In the genomic region with DNA sequence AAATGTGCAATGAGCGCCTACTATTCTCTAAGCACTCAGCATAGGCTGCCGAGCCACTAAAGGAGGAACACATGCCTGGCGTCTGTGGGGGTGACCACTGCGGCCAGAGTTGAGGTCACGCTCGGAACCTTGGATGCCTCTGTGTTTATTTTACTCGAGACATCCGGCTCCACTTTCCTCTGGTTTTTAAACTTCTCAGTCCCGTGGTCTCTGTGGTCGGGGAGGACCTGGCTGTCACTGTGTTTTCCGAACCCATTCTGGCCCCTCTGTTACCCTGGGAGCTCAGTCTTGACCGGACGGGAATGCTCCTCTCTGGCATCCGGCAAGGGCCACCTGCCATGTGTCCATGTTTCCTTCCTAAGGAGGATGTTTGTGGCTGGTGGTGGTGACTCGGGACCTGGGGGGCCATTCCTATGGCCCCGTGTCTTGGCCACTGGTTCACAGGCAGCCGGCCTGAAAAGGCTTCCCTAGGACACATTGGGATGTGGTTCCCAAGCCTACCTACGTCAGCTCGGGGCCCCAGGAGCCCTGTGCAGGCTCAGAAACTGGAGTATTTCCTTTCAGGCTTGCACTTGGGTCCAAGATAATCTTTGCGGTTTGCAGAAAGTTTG, we compare ENCODE assay signal across 17 cellular contexts. TPM values are rescaled to one million over a fixed set of nuclear protein-coding genes. Genes with fewer than 3 reads are reported as not detected.
DNase-seq lines count a peak whose midpoint lies in the region; ATAC-seq and TF ChIP-seq lines count a peak whose summit lies in the region.
"Had no signal": no experiment of that assay in that cellular context is flagged by ENCODE, and none has a peak within 500 bp of the region (broad histone marks: within the 10 kb centered on the region; RNA-seq: fewer than 3 reads in every experiment).

No MANE protein-coding gene starts in this region.

- H3K27me3 ChIP-seq in osteoblast (ENCODE audit: insufficient read depth, low read length) (no peaks in the 10 kb centered on the region), breast epithelium (no peaks in the 10 kb centered on the region)
- H3K27me3 ChIP-seq: adrenal gland had no signal

- H3K9me3 ChIP-seq in osteoblast (ENCODE audit: low read depth, low read length), result peaks cover 9% of the 10 kb centered on the region
- peaks cover 13 to 19% of the 10 kb centered on the region in 2 donors for H3K9me3 ChIP-seq in breast epithelium
- H3K9me3 ChIP-seq: adrenal gland had no signal

- H2AFZ ChIP-seq in osteoblast (ENCODE audit: low read length), result peak overlapping the region; percentile 33

- H3K4me3 ChIP-seq in AG09309 (ENCODE audit: control insufficient read depth, low read depth, low read length) (no peak overlapping the region), fibroblast of pulmonary artery (replicated peaks; ENCODE audit: low read depth, low read length) (no peak overlapping the region), osteoblast (ENCODE audit: insufficient read depth, low read length) (peak overlapping the region; percentile 31), breast epithelium (no peak overlapping the region)
- H3K4me3 ChIP-seq: adrenal gland had no signal

- no peak for TF ChIP-seq POLR2A in breast epithelium (IDR thresholded peaks at IDR 0.05)

- peaks cover 33% of the 10 kb centered on the region for H3K4me1 ChIP-seq in osteoblast (ENCODE audit: insufficient read depth, low read length)
- no peaks in the 10 kb centered on the region for H3K4me1 ChIP-seq in breast epithelium
- H3K4me1 ChIP-seq: adrenal gland had no signal

- peak overlapping the region; percentile 99 for H3K27ac ChIP-seq in osteoblast (ENCODE audit: low read depth, low read length)
- no peak overlapping the region for H3K27ac ChIP-seq in breast epithelium
- H3K27ac ChIP-seq: adrenal gland had no signal

- no peaks in the 10 kb centered on the region for H4K20me1 ChIP-seq in osteoblast (ENCODE audit: insufficient read depth, low read length)

- H3K4me2 ChIP-seq in osteoblast (ENCODE audit: insufficient read depth, low read length), result peak overlapping the region; percentile 49

- DNase-seq in AG09309 (ENCODE audit: low read depth), result peak; percentile 44
- DNase-seq in MV-4-11 (lab: John Stamatoyannopoulos, UW), result peak; percentile 83
- peak; percentile 18 for DNase-seq in fibroblast of pulmonary artery (ENCODE audit: low read depth)
- peak; percentile 96 for DNase-seq in osteoblast (ENCODE audit: insufficient read length, low spot score, missing footprints)
- no peak for DNase-seq in NCI-H748 (lab: John Stamatoyannopoulos, UW; ENCODE audit: unreplicated experiment)
- no peak for DNase-seq in breast epithelium (ENCODE audit: low spot score in 2 of 2)
- no peak for DNase-seq in activated T-cell treated with anti-CD3 and anti-CD28 coated beads for 4 hours
- DNase-seq: activated T-cell treated with anti-CD3 and anti-CD28 coated beads, Interleukin-2, amount 50 U/mL, for 1 hour; AML-193; DMS79; NCI-H187; NK-92 treated with Interleukin-12 subunit alpha and Interleukin-12 subunit beta, amount 100 ng/mL, for 24 hours; stimulated activated CD4-positive, alpha-beta T cell treated with anti-CD3 and anti-CD28 coated beads, Interleukin-4, amount 100 ng/mL, for 1 hour had no signal

- peaks cover 23% of the 10 kb centered on the region for H3K36me3 ChIP-seq in osteoblast (ENCODE audit: insufficient read depth, low read length)
- H3K36me3 ChIP-seq in breast epithelium, result no peaks in the 10 kb centered on the region

- intact Hi-C loops in breast epithelium (cut with DNase I; ENCODE audit: low total_unique reads), result no loop called here

- TF ChIP-seq CTCF in AG09309 (IDR thresholded peaks at IDR 0.05; ENCODE audit: control insufficient read depth, insufficient read depth, low read depth, low read length, missing control alignments), result no peak
- TF ChIP-seq CTCF in fibroblast of pulmonary artery (IDR thresholded peaks at IDR 0.05; ENCODE audit: low read length, missing control alignments), result no peak
- TF ChIP-seq CTCF in osteoblast (IDR thresholded peaks at IDR 0.05; ENCODE audit: extremely low read depth, low read depth, low read length), result no peak
- TF ChIP-seq CTCF in breast epithelium (IDR thresholded peaks at IDR 0.05), result no peak

- no peak for ATAC-seq in HG03432 (IDR thresholded peaks at IDR 0.05; ENCODE audit: unreplicated experiment)
- ATAC-seq: stimulated activated memory B cell treated with anti-CD40 and anti-IgM and Interleukin-4, amounts not matched to agents 10 μg/mL and 1 μg/mL and 100 μg/mL, for 72 hours had no signal

- no peaks in the 10 kb centered on the region for H3K79me2 ChIP-seq in osteoblast (ENCODE audit: insufficient read depth, low read length)

RNA-seq across cellular contexts. Expression of gene PARVG, which starts 46.7 kb away (rescaled TPM):
- total RNA-seq in osteoblast, result 1.1 and 1.5 TPM in 2 replicates
- total RNA-seq in breast epithelium, result 10 to 100 TPM; 10.2 to 39.2 (median 26.2) TPM
- total RNA-seq: osteocyte had no signal

Comparison
In these comparisons a context has a peak if more than half of its experiments do, and no peak if none do; other contexts are left out.
1. DNase-seq: peak in AG09309 (single experiment), MV-4-11 (single experiment), fibroblast of pulmonary artery (single experiment) and osteoblast (single experiment); none in NCI-H748 (single experiment), breast epithelium (0 of 2) and activated T-cell treated with anti-CD3 and anti-CD28 coated beads for 4 hours (single experiment).